ENCODE assay signal across 8 cellular contexts in genomic region chr5:80255752-80256479, GRCh38. TPM values are rescaled to one million over a fixed set of nuclear protein-coding genes. Genes with fewer than 3 reads are reported as not detected.
A peak's percentile ranks its signal among the peaks of the same experiment; 100 is the strongest.
DNase-seq lines count a peak whose midpoint lies in the region; ATAC-seq and TF ChIP-seq lines count a peak whose summit lies in the region.

Gene SERINC5, minus strand, starts transcription at chr5:80256048. Its CDS starts 126 bp downstream, at chr5:80255922.

- H3K9me2 ChIP-seq in hepatocyte (replicated peaks; ENCODE audit: insufficient read depth): no peaks in the 10 kb centered on the region

- intact Hi-C loops in ascending aorta (cut with DNase I): loop anchor here (1.0 to 10.0 kb wide), 6 partner anchors 9 to 741 kb away; partner anchors contain the start of genes HOMER1 and ZFYVE16

- peaks cover 54% of the 10 kb centered on the region for H3K79me2 ChIP-seq in hepatocyte

- no peaks in the 10 kb centered on the region for H3K9me3 ChIP-seq in ascending aorta
- H3K9me3 ChIP-seq in hepatocyte (ENCODE audit: low read depth): no peaks in the 10 kb centered on the region

- DNase-seq in ELR (ENCODE audit: low read depth) (peak; percentile 80), KG1 (lab: John Stamatoyannopoulos, UW) (peak; percentile 90), T-helper 22 cell (ENCODE audit: low read depth) (peak; percentile 80), ascending aorta (ENCODE audit: low spot score in 2 of 2) (peak; percentile 41 to 92), hepatocyte (ENCODE audit: low spot score) (peak; percentile 93), retinal pigment epithelial cell (ENCODE audit: low read depth) (no peak), NCI-H1105 (lab: John Stamatoyannopoulos, UW) (no peak)

- WGBS in hepatocyte (ENCODE audit: low lambda C conversion rate, missing lambda C conversion rate): under 1% methylated on average over 60 of the region's 90 CpGs

- peak within 1 kb of the TSS; percentile 77 to 84 for H3K4me3 ChIP-seq in ascending aorta
- peak within 1 kb of the TSS; percentile 76 for H3K4me3 ChIP-seq in hepatocyte
- H3K4me3 ChIP-seq in retinal pigment epithelial cell (ENCODE audit: low read length): peak within 1 kb of the TSS; percentile 74

- peak within 1 kb of the TSS; percentile 93 to 96 for H3K27ac ChIP-seq in ascending aorta
- H3K27ac ChIP-seq in hepatocyte: peak within 1 kb of the TSS; percentile 98

- peak within 1 kb of the TSS; percentile 88 for H3K4me2 ChIP-seq in hepatocyte

- H3K4me1 ChIP-seq in ascending aorta: peaks cover 0 to 5% of the 10 kb centered on the region in 2 donors
- H3K4me1 ChIP-seq in hepatocyte (ENCODE audit: insufficient read depth): peaks cover 31% of the 10 kb centered on the region

- H3K36me3 ChIP-seq in ascending aorta (no peaks in the 10 kb centered on the region), hepatocyte (replicated peaks; ENCODE audit: insufficient read depth, low read depth) (no peaks in the 10 kb centered on the region)

- H3K27me3 ChIP-seq in ascending aorta (no peaks in the 10 kb centered on the region), hepatocyte (no peaks in the 10 kb centered on the region)

- no peak for TF ChIP-seq CTCF in ascending aorta (IDR thresholded peaks at IDR 0.05)
- TF ChIP-seq CTCF in hepatocyte (IDR thresholded peaks at IDR 0.05; ENCODE audit: poor library complexity): no peak
- no peak for TF ChIP-seq CTCF in retinal pigment epithelial cell (conservative IDR thresholded peaks at IDR 0.05; ENCODE audit: low read depth, low read length)

- H4K20me1 ChIP-seq in hepatocyte (ENCODE audit: insufficient read depth, poor library complexity, severe bottlenecking): peaks cover 18% of the 10 kb centered on the region

- H2AFZ ChIP-seq in hepatocyte: peak within 1 kb of the TSS; percentile 83

- ATAC-seq in GM21717 (IDR thresholded peaks at IDR 0.05; ENCODE audit: unreplicated experiment): peak; percentile 88

RNA-seq across cellular contexts. Expression of gene SERINC5, which starts in this region (rescaled TPM):
- 3.4 TPM for total RNA-seq in ascending aorta
- 70.2 and 77.6 TPM in 2 replicates for total RNA-seq in hepatocyte
- 19.3 and 21.7 TPM in 2 replicates for polyA plus RNA-seq in hepatocyte

Comparison
In these comparisons a context has a peak if more than half of its experiments do, and no peak if none do; other contexts are left out.
1. RNA of gene SERINC5 (total RNA-seq): 70.2 to 77.6 TPM in hepatocyte; 3.4 TPM in ascending aorta (single experiment); every median in the first group is over 10 times any median in the second.
2. DNase-seq: peak in ELR (single experiment), KG1 (single experiment), T-helper 22 cell (single experiment), ascending aorta (2 of 2) and hepatocyte (single experiment); none in retinal pigment epithelial cell (single experiment) and NCI-H1105 (single experiment).
3. Peak in every context shown above with its lines, with median percentiles within 50 percentile points of each other: H3K4me3 ChIP-seq.